In genomic region chr4:104983615-104984179, GRCh38 we compare ENCODE assay signal across 23 cellular contexts.
"Had no signal": no experiment of that assay in that cellular context is flagged by ENCODE, and none has a peak within 500 bp of the region (broad histone marks: within the 10 kb centered on the region; RNA-seq: fewer than 3 reads in every experiment).

No MANE protein-coding gene starts in this region.

- H3K4me1 ChIP-seq: colonic mucosa, left ventricle myocardium inferior, lower lobe of right lung, neural progenitor cell, right atrium auricular region, sigmoid colon, stomach, transverse colon had no signal

- H3K4me1 Mint-ChIP-seq: neural progenitor cell had no signal

- ATAC-seq: left cardiac atrium; lower lobe of right lung; natural killer cell treated with Interleukin-12 subunit alpha and Interleukin-12 subunit beta and Interleukin-15 and Interleukin-18, amount 100 ng/mL, for 72 hours had no signal

- H3K36me3 ChIP-seq: colonic mucosa, left ventricle myocardium inferior, lower lobe of right lung, neural progenitor cell, ovary, right atrium auricular region, sigmoid colon, stomach, thoracic aorta, transverse colon had no signal

- H3K4me3 ChIP-seq: colonic mucosa, left ventricle myocardium inferior, lower lobe of right lung, neural progenitor cell, ovary, right atrium auricular region, sigmoid colon, stomach, thoracic aorta, transverse colon had no signal

- H3K4me3 Mint-ChIP-seq: immature natural killer cell; natural killer cell treated with Interleukin-12 subunit alpha and Interleukin-12 subunit beta and Interleukin-15 and Interleukin-18, amount 100 ng/mL, for 72 hours; neural progenitor cell had no signal

- H3K27me3 ChIP-seq: colonic mucosa, neural progenitor cell, ovary, right atrium auricular region, sigmoid colon, stomach, transverse colon had no signal

- H3K9ac ChIP-seq: neural progenitor cell had no signal

- H3K36me3 Mint-ChIP-seq: neural progenitor cell had no signal

- H3K27ac Mint-ChIP-seq: immature natural killer cell; natural killer cell treated with Interleukin-12 subunit alpha and Interleukin-12 subunit beta and Interleukin-15 and Interleukin-18, amount 100 ng/mL, for 72 hours; neural progenitor cell had no signal

- H3K27ac ChIP-seq: colonic mucosa, left ventricle myocardium inferior, lower lobe of right lung, neural progenitor cell, ovary, right atrium auricular region, sigmoid colon, stomach, thoracic aorta, transverse colon had no signal

- H3K9me3 ChIP-seq: colonic mucosa, lower lobe of right lung, ovary, sigmoid colon, thoracic aorta, transverse colon had no signal

- H3K4me2 ChIP-seq: neural progenitor cell had no signal

- DNase-seq: colonic mucosa; dermis blood vessel endothelial cell; immature natural killer cell; kidney; left cardiac atrium; left ventricle myocardium inferior; lower lobe of right lung; mesenchymal stem cell; midbrain; nucleus accumbens; ovary; sigmoid colon; small intestine; stimulated activated CD4-positive, alpha-beta T cell treated with anti-CD3 and anti-CD28 coated beads, Interleukin-12 subunit alpha, Interleukin-12 subunit beta, amount 100 ng/mL, for 4 hours; stimulated activated naive CD4-positive, alpha-beta T cell; stomach; substantia nigra; transverse colon had no signal

- FAIRE-seq: frontal cortex, kidney had no signal

- H2AFZ ChIP-seq: neural progenitor cell had no signal
